Comparison of ENCODE assay signal across 8 cellular contexts in genomic region chr17:4834621-4835020, GRCh38. TPM values are rescaled to one million over a fixed set of nuclear protein-coding genes. Genes with fewer than 3 reads are reported as not detected.
DNase-seq lines count a peak whose midpoint lies in the region; ATAC-seq and TF ChIP-seq lines count a peak whose summit lies in the region.

No MANE protein-coding gene starts in this region.

- H3K27ac ChIP-seq in duodenal mucosa (ENCODE audit: low read depth, low read length) (peak overlapping the region; percentile 90), neural cell (ENCODE audit: low read length) (peak overlapping the region; percentile 87)

- H3K4me1 ChIP-seq in NT2/D1 (ENCODE audit: insufficient read depth, insufficient read length) = no peaks in the 10 kb centered on the region
- H3K4me1 ChIP-seq in duodenal mucosa (ENCODE audit: control insufficient read depth in 1 of 2, insufficient read depth in 2 of 2, low read length in 2 of 2) = peaks cover 36 to 44% of the 10 kb centered on the region in 2 donors

- DNase-seq in CD14-positive monocyte (ENCODE audit: low spot score) = no peak
- DNase-seq in NT2/D1 (ENCODE audit: low read depth, low spot score) = no peak
- no peak for DNase-seq in LoVo (ENCODE audit: low spot score)
- DNase-seq in pons (ENCODE audit: low spot score) = no peak
- DNase-seq in ureter (ENCODE audit: low spot score) = no peak

- peaks cover 35% of the 10 kb centered on the region for H3K4me1 Mint-ChIP-seq in CD14-positive monocyte

- H3K9me3 Mint-ChIP-seq in CD14-positive monocyte = no peaks in the 10 kb centered on the region

- H3F3A ChIP-seq in neural cell (ENCODE audit: insufficient read depth, low read length, poor library complexity, severe bottlenecking) = no peaks in the 10 kb centered on the region

- no peak for ATAC-seq in HG03280 (IDR thresholded peaks at IDR 0.05; ENCODE audit: unreplicated experiment)

- H3K27me3 ChIP-seq in NT2/D1 (ENCODE audit: insufficient read depth, insufficient read length) (no peaks in the 10 kb centered on the region), duodenal mucosa (ENCODE audit: control insufficient read depth in 1 of 2, insufficient read depth in 2 of 2, low read length in 2 of 2) (no peaks in the 10 kb centered on the region), neural cell (ENCODE audit: insufficient read depth, low read depth, low read length) (no peaks in the 10 kb centered on the region)

- H2AFZ ChIP-seq in neural cell (ENCODE audit: low read depth, low read length) = no peak overlapping the region

- H3K9me3 ChIP-seq in NT2/D1 (ENCODE audit: insufficient read depth, low read length) (no peaks in the 10 kb centered on the region), duodenal mucosa (ENCODE audit: control insufficient read depth in 1 of 2, low read length in 2 of 2) (no peaks in the 10 kb centered on the region), neural cell (ENCODE audit: low read length) (no peaks in the 10 kb centered on the region)

- H3K79me2 ChIP-seq in neural cell (replicated peaks; ENCODE audit: insufficient read depth, low read length) = peaks cover 57% of the 10 kb centered on the region

- intact Hi-C loops in CD14-positive monocyte (cut with micrococcal nuclease) = loop anchor here (1.0 to 5.0 kb wide), 4 partner anchors 8 to 43 kb away; partner anchors contain the start of gene PSMB6 (in 1 of the 2)

- peak overlapping the region; percentile 97 for H3K4me2 ChIP-seq in neural cell (ENCODE audit: low read length)

- H3K9ac ChIP-seq in NT2/D1 (ENCODE audit: insufficient read length, low read depth) = peak overlapping the region; percentile 85
- peak overlapping the region; percentile 74 to 91 for H3K9ac ChIP-seq in duodenal mucosa (ENCODE audit: low read depth in 1 of 2, low read length in 2 of 2)
- peak overlapping the region; percentile 95 for H3K9ac ChIP-seq in neural cell (ENCODE audit: low read length)

- H4K20me1 ChIP-seq in neural cell (ENCODE audit: insufficient read depth) = no peaks in the 10 kb centered on the region

- H3K36me3 ChIP-seq in NT2/D1 (ENCODE audit: insufficient read depth, insufficient read length, low read length) = peaks cover 13% of the 10 kb centered on the region
- peaks cover 4 to 13% of the 10 kb centered on the region in 2 donors for H3K36me3 ChIP-seq in duodenal mucosa (ENCODE audit: control insufficient read depth in 1 of 2, insufficient read depth in 2 of 2, low read length in 2 of 2)
- H3K36me3 ChIP-seq in neural cell (ENCODE audit: insufficient read depth, low read length) = no peaks in the 10 kb centered on the region

- no peaks in the 10 kb centered on the region for H3K9me2 ChIP-seq in neural cell (ENCODE audit: insufficient read depth, low read length)

- H3K36me3 Mint-ChIP-seq in CD14-positive monocyte = peaks cover 35 to 37% of the 10 kb centered on the region in 2 donors

- no peak for TF ChIP-seq EP300 in neural cell (conservative IDR thresholded peaks at IDR 0.05; ENCODE audit: poor library complexity, severe bottlenecking)

- peak overlapping the region; percentile 97 to 99 for H3K4me3 Mint-ChIP-seq in CD14-positive monocyte

- TF ChIP-seq CTCF in CD14-positive monocyte (IDR thresholded peaks at IDR 0.05) (no peak), neural cell (IDR thresholded peaks at IDR 0.05; ENCODE audit: poor library complexity, severe bottlenecking) (no peak)

- no peak for TF ChIP-seq RAD21 in neural cell (conservative IDR thresholded peaks at IDR 0.05)

- peak overlapping the region in 4 of 7 donors; percentile 1 to 60 (median 16) for H3K27ac Mint-ChIP-seq in CD14-positive monocyte

- peaks cover 1 to 3% (median 3%) of the 10 kb centered on the region in 3 donors for H3K27me3 Mint-ChIP-seq in CD14-positive monocyte (ENCODE audit: low read depth in 3 of 3)

- H3K4me3 ChIP-seq in NT2/D1 (ENCODE audit: insufficient read length, low read depth) (peak overlapping the region; percentile 73), duodenal mucosa (ENCODE audit: low read depth in 1 of 2, low read length in 2 of 2) (peak overlapping the region; percentile 88 to 91), neural cell (ENCODE audit: low read length) (peak overlapping the region; percentile 100)

TF ChIP-seq in neural cell, 6 proteins besides CTCF, POLR2A, EP300 and RAD21:
- TF ChIP-seq POLR2AphosphoS5 (IDR thresholded peaks at IDR 0.05) (no peak), MXI1 (conservative IDR thresholded peaks at IDR 0.05; ENCODE audit: poor library complexity, severe bottlenecking) (no peak), TAF1 (IDR thresholded peaks at IDR 0.05; ENCODE audit: low read depth) (no peak), SMC3 (conservative IDR thresholded peaks at IDR 0.05; ENCODE audit: poor library complexity) (no peak), EZH2 (IDR thresholded peaks at IDR 0.05; ENCODE audit: borderline replicate concordance, insufficient read depth, low read length, poor library complexity, severe bottlenecking) (no peak), REST (IDR thresholded peaks at IDR 0.05; ENCODE audit: borderline replicate concordance) (no peak)

RNA-seq across cellular contexts. Expression of gene MINK1, which starts 1.5 kb away (rescaled TPM):
- polyA plus RNA-seq in CD14-positive monocyte (1 to 10 TPM; 3.2 to 7.2 TPM), neural cell (38.1 and 51.4 TPM in 2 replicates)
- polyA minus RNA-seq in neural cell = 50.2 and 54.6 TPM in 2 replicates
- total RNA-seq in ureter = 119 TPM

RNA-seq across cellular contexts. Expression of gene PLD2, which starts 27.7 kb away (rescaled TPM):
- polyA plus RNA-seq in CD14-positive monocyte (1 to 10 TPM; 3.5 to 4.0 TPM), neural cell (2.0 and 3.9 TPM in 2 replicates)
- 2.7 and 4.2 TPM in 2 replicates for polyA minus RNA-seq in neural cell
- 59.1 TPM for total RNA-seq in ureter

RNA-seq across cellular contexts. Expression of gene PSMB6, which starts 38.7 kb away (rescaled TPM):
- polyA plus RNA-seq in CD14-positive monocyte (100 to 1,000 TPM; 361 to 364 TPM), neural cell (175 and 194 TPM in 2 replicates)
- 66.8 and 67.7 TPM in 2 replicates for polyA minus RNA-seq in neural cell
- 97.9 TPM for total RNA-seq in ureter

RNA-seq across cellular contexts. Expression of gene GLTPD2, which starts 45.9 kb away (rescaled TPM):
- polyA plus RNA-seq in CD14-positive monocyte (1 to 10 TPM; 1.5 to 2.1 TPM), neural cell (2.6 TPM in 1 of 2 replicates, not detected in the other)
- not detected in 2 replicates for polyA minus RNA-seq in neural cell
- total RNA-seq in ureter = not detected
